19 cellular contexts compared by ENCODE assay signal in the genomic region with DNA sequence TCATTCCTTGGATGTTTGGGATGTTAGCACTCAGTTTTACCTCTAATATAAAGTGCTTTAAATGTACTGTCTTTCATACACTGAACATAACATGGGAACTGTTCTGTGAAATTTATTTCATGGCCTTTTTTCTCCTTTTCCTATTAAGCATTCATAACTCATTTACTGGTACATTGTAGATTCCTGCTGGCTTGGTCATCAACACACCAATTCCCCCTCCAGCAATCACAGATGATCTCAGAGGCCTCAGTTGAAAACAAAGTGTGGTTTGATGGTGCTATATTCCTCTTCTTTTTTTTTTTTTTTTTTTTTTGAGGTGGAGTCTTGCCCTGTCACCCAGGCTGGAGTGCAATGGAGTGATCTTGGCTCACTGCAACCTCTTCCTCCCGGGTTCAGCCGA.
A peak's percentile ranks its signal among the peaks of the same experiment; 100 is the strongest.
DNase-seq lines count a peak whose midpoint lies in the region; ATAC-seq and TF ChIP-seq lines count a peak whose summit lies in the region.
"Had no signal": no experiment of that assay in that cellular context is flagged by ENCODE, and none has a peak within 500 bp of the region (broad histone marks: within the 10 kb centered on the region; RNA-seq: fewer than 3 reads in every experiment).

No MANE protein-coding gene starts in this region.

- no peak overlapping the region for H3K4me3 Mint-ChIP-seq in activated T-helper 1 cell treated with anti-CD3 and anti-CD28 coated beads, Interleukin-12 subunit alpha, Interleukin-12 subunit beta, Interleukin-2, Interleukin-4 antibody, amounts not matched to agents 30 ng/mL and 10 ng/mL and 1 ng/mL, durations not matched to agents 14 hours and 24 hours and 36 hours
- H3K4me3 Mint-ChIP-seq: activated CD4-positive, alpha-beta T cell treated with anti-CD3 and anti-CD28 coated beads, Interleukin-2, amount 10 ng/mL, durations not matched to agents 24 days and 14 days; activated naive CD4-positive, alpha-beta T cell treated with anti-CD3 and anti-CD28 coated beads, Interleukin-2, amount 50 U/mL, for 24 hours; IgD-negative memory B cell; naive thymus-derived CD4-positive, alpha-beta T cell had no signal

- no peak overlapping the region for H3K27ac Mint-ChIP-seq in activated T-helper 1 cell treated with anti-CD3 and anti-CD28 coated beads, Interleukin-12 subunit alpha, Interleukin-12 subunit beta, Interleukin-2, Interleukin-4 antibody, amounts not matched to agents 30 ng/mL and 10 ng/mL and 1 ng/mL, durations not matched to agents 14 hours and 24 hours and 36 hours
- H3K27ac Mint-ChIP-seq: activated CD4-positive, alpha-beta T cell treated with anti-CD3 and anti-CD28 coated beads, Interleukin-2, amount 10 ng/mL, durations not matched to agents 24 days and 14 days; activated naive CD4-positive, alpha-beta T cell treated with anti-CD3 and anti-CD28 coated beads, Interleukin-2, amount 50 U/mL, for 24 hours; IgD-negative memory B cell; naive thymus-derived CD4-positive, alpha-beta T cell; progenitor cell of endocrine pancreas had no signal

- POLR2A ChIA-PET in HEK293T (lab: Yijun Ruan, JAX): no interaction called here

- BruUV-seq in mammary epithelial cell (replicated peaks; lab: Mats Ljungman, UMichigan): no TSS peak

- DNase-seq in HPDE6-E6E7 (ENCODE audit: extremely low spot score) (peak; percentile 34), mammary epithelial cell (peak; percentile 84), iris pigment epithelial cell (ENCODE audit: low read depth) (peak; percentile 88), GM20000 (ENCODE audit: low spot score) (no peak), HEK293T (ENCODE audit: extremely low spot score) (no peak), heart left ventricle (no peak)
- DNase-seq in activated T-helper 1 cell treated with anti-CD3 and anti-CD28 coated beads, Interleukin-12 subunit alpha, Interleukin-12 subunit beta, Interleukin-2, Interleukin-4 antibody, amounts not matched to agents 30 ng/mL and 10 ng/mL and 1 ng/mL, durations not matched to agents 14 hours and 24 hours and 36 hours (ENCODE audit: low spot score): no peak
- DNase-seq: activated CD4-positive, alpha-beta T cell treated with anti-CD3 and anti-CD28 coated beads, Interleukin-2, amount 10 ng/mL, durations not matched to agents 24 days and 14 days; cerebellar nuclear complex; naive thymus-derived CD4-positive, alpha-beta T cell; NCI-H1105 treated with DMSO at 0.1 percent for 48 hours; NCI-H2171 treated with DMSO at 0.1 percent for 48 hours; NK-92 treated with Interleukin-12 subunit alpha and Interleukin-12 subunit beta, amount 100 ng/mL, for 24 hours; SHP77; T1000 had no signal

- no CpG with 5 or more reads among the region's 2 CpGs for WGBS in mammary epithelial cell (ENCODE audit: low coverage, missing lambda C conversion rate)
- 76 to 92% (median 91%) methylated on average over 2 of the region's 2 CpGs for WGBS in heart left ventricle, 4 donors

- peaks cover 43% of the 10 kb centered on the region for H3K4me1 ChIP-seq in ACC112 (ENCODE audit: control insufficient read depth, insufficient read depth, low read length, unreplicated experiment)
- H3K4me1 ChIP-seq in mammary epithelial cell (ENCODE audit: insufficient read depth, low read length): peaks cover 23% of the 10 kb centered on the region
- no peaks in the 10 kb centered on the region for H3K4me1 ChIP-seq in heart left ventricle

- TF ChIP-seq POLR2A in heart left ventricle (IDR thresholded peaks at IDR 0.05): no peak

- H3K4me2 ChIP-seq in mammary epithelial cell (ENCODE audit: insufficient read depth, low read depth, low read length): peak overlapping the region; percentile 54

- H3K4me3 ChIP-seq in ACC112 (ENCODE audit: low read depth, low read length): no peak overlapping the region
- no peak overlapping the region for H3K4me3 ChIP-seq in mammary epithelial cell (replicated peaks in 1 of 3; ENCODE audit: insufficient read depth in 1 of 3, low read depth in 2 of 3, low read length in 3 of 3)
- H3K4me3 ChIP-seq in heart left ventricle: no peak overlapping the region

- ATAC-seq in heart left ventricle: no peak
- ATAC-seq: naive thymus-derived CD4-positive, alpha-beta T cell had no signal

- no peaks in the 10 kb centered on the region for H3K27me3 Mint-ChIP-seq in activated T-helper 1 cell treated with anti-CD3 and anti-CD28 coated beads, Interleukin-12 subunit alpha, Interleukin-12 subunit beta, Interleukin-2, Interleukin-4 antibody, amounts not matched to agents 30 ng/mL and 10 ng/mL and 1 ng/mL, durations not matched to agents 14 hours and 24 hours and 36 hours (ENCODE audit: insufficient read depth)
- H3K27me3 Mint-ChIP-seq: activated CD4-positive, alpha-beta T cell treated with anti-CD3 and anti-CD28 coated beads, Interleukin-2, amount 10 ng/mL, durations not matched to agents 24 days and 14 days; activated naive CD4-positive, alpha-beta T cell treated with anti-CD3 and anti-CD28 coated beads, Interleukin-2, amount 50 U/mL, for 24 hours; IgD-negative memory B cell; naive thymus-derived CD4-positive, alpha-beta T cell; progenitor cell of endocrine pancreas had no signal

- no peak overlapping the region for H2AFZ ChIP-seq in ACC112 (ENCODE audit: low read length, unreplicated experiment)
- H2AFZ ChIP-seq in mammary epithelial cell (ENCODE audit: low read depth, low read length): no peak overlapping the region

- H3K79me2 ChIP-seq in ACC112 (ENCODE audit: control insufficient read depth, insufficient read depth, low read length, unreplicated experiment) (no peaks in the 10 kb centered on the region), mammary epithelial cell (ENCODE audit: insufficient read depth, low read length) (no peaks in the 10 kb centered on the region)

- H3K9me3 ChIP-seq in mammary epithelial cell (replicated peaks; ENCODE audit: insufficient read depth, low read length) (no peaks in the 10 kb centered on the region), heart left ventricle (no peaks in the 10 kb centered on the region)

- in situ Hi-C loops in mammary epithelial cell (cut with MboI; ENCODE audit: low sequenced_read_pairs in 2 of 2): no loop called here

- intact Hi-C loops in mammary epithelial cell (cut with micrococcal nuclease): loop anchor here (5.0 kb wide), 1 partner anchor 33 kb away; no protein-coding TSS in a partner anchor
- intact Hi-C loops in activated T-helper 1 cell treated with anti-CD3 and anti-CD28 coated beads, Interleukin-12 subunit alpha, Interleukin-12 subunit beta, Interleukin-2, Interleukin-4 antibody, amounts not matched to agents 30 ng/mL and 10 ng/mL and 1 ng/mL, durations not matched to agents 14 hours and 24 hours and 36 hours (cut with micrococcal nuclease): no loop called here
- intact Hi-C loops in heart left ventricle (cut with DNase I): no loop called here

- no peaks in the 10 kb centered on the region for H4K20me1 ChIP-seq in mammary epithelial cell (ENCODE audit: insufficient read depth, low read length)

- H3K27ac ChIP-seq in ACC112 (ENCODE audit: low read depth, low read length) (peak overlapping the region; percentile 63), mammary epithelial cell (ENCODE audit: insufficient read depth, low read depth, low read length) (peak overlapping the region; percentile 24), heart left ventricle (no peak overlapping the region)

- no peaks in the 10 kb centered on the region for H3K4me1 Mint-ChIP-seq in activated T-helper 1 cell treated with anti-CD3 and anti-CD28 coated beads, Interleukin-12 subunit alpha, Interleukin-12 subunit beta, Interleukin-2, Interleukin-4 antibody, amounts not matched to agents 30 ng/mL and 10 ng/mL and 1 ng/mL, durations not matched to agents 14 hours and 24 hours and 36 hours (ENCODE audit: low read depth)
- H3K4me1 Mint-ChIP-seq: activated CD4-positive, alpha-beta T cell treated with anti-CD3 and anti-CD28 coated beads, Interleukin-2, amount 10 ng/mL, durations not matched to agents 24 days and 14 days; activated naive CD4-positive, alpha-beta T cell treated with anti-CD3 and anti-CD28 coated beads, Interleukin-2, amount 50 U/mL, for 24 hours; IgD-negative memory B cell; naive thymus-derived CD4-positive, alpha-beta T cell had no signal

- CTCF ChIA-PET in mammary epithelial cell (lab: Charles Lee; ENCODE audit: low non-redundant PET): no interaction called here
- CTCF ChIA-PET in HEK293T (lab: Yijun Ruan, JAX): no interaction called here

- no peak overlapping the region for H3K9ac ChIP-seq in mammary epithelial cell (ENCODE audit: insufficient read depth, low read length)

- H3K27me3 ChIP-seq in ACC112 (ENCODE audit: insufficient read depth, low read length) (no peaks in the 10 kb centered on the region), mammary epithelial cell (ENCODE audit: insufficient read depth, low read length) (no peaks in the 10 kb centered on the region), heart left ventricle (no peaks in the 10 kb centered on the region)

- H3K36me3 ChIP-seq in ACC112 (ENCODE audit: insufficient read depth, low read length) (no peaks in the 10 kb centered on the region), mammary epithelial cell (ENCODE audit: insufficient read depth, low read length) (no peaks in the 10 kb centered on the region), heart left ventricle (no peaks in the 10 kb centered on the region)

- no peaks in the 10 kb centered on the region for H3K36me3 Mint-ChIP-seq in activated T-helper 1 cell treated with anti-CD3 and anti-CD28 coated beads, Interleukin-12 subunit alpha, Interleukin-12 subunit beta, Interleukin-2, Interleukin-4 antibody, amounts not matched to agents 30 ng/mL and 10 ng/mL and 1 ng/mL, durations not matched to agents 14 hours and 24 hours and 36 hours (ENCODE audit: low read depth)
- H3K36me3 Mint-ChIP-seq: activated naive CD4-positive, alpha-beta T cell treated with anti-CD3 and anti-CD28 coated beads, Interleukin-2, amount 50 U/mL, for 24 hours; naive thymus-derived CD4-positive, alpha-beta T cell had no signal

- TF ChIP-seq CTCF in mammary epithelial cell (conservative IDR thresholded peaks at IDR 0.05 in 1 of 2, IDR thresholded peaks at IDR 0.05 in 1 of 2; ENCODE audit: extremely low read depth in 1 of 2, insufficient read depth in 1 of 2, low read depth in 1 of 2, low read length in 2 of 2) (no peak), GM20000 (IDR thresholded peaks at IDR 0.05; ENCODE audit: extremely low read depth, missing control alignments) (no peak), heart left ventricle (IDR thresholded peaks at IDR 0.05) (no peak)

- dilution Hi-C loops in mammary epithelial cell (cut with HindIII; ENCODE audit: low sequenced_read_pairs): no loop called here

- H3K9me3 Mint-ChIP-seq in activated T-helper 1 cell treated with anti-CD3 and anti-CD28 coated beads, Interleukin-12 subunit alpha, Interleukin-12 subunit beta, Interleukin-2, Interleukin-4 antibody, amounts not matched to agents 30 ng/mL and 10 ng/mL and 1 ng/mL, durations not matched to agents 14 hours and 24 hours and 36 hours: no peaks in the 10 kb centered on the region
- H3K9me3 Mint-ChIP-seq: activated CD4-positive, alpha-beta T cell treated with anti-CD3 and anti-CD28 coated beads, Interleukin-2, amount 10 ng/mL, durations not matched to agents 24 days and 14 days; activated naive CD4-positive, alpha-beta T cell treated with anti-CD3 and anti-CD28 coated beads, Interleukin-2, amount 50 U/mL, for 24 hours had no signal

TF ChIP-seq in HEK293T, 16 proteins besides CTCF, POLR2A, EP300 and RAD21 (continues in another document):
- no peak for TF ChIP-seq NFRKB (IDR thresholded peaks at IDR 0.05)
- no peak for TF ChIP-seq ELF4 (IDR thresholded peaks at IDR 0.05)
- TF ChIP-seq ARNT (IDR thresholded peaks at IDR 0.05): no peak
- no peak for TF ChIP-seq FOXA1 (IDR thresholded peaks at IDR 0.05)

Comparison
In these comparisons a context has a peak if more than half of its experiments do, and no peak if none do; other contexts are left out.
1. H3K27ac ChIP-seq: peak in ACC112 (single experiment) and mammary epithelial cell (single experiment); none in heart left ventricle (0 of 12).
2. DNase-seq: peak in HPDE6-E6E7 (single experiment), mammary epithelial cell (single experiment) and iris pigment epithelial cell (single experiment); none in activated T-helper 1 cell treated with anti-CD3 and anti-CD28 coated beads, Interleukin-12 subunit alpha, Interleukin-12 subunit beta, Interleukin-2, Interleukin-4 antibody, amounts not matched to agents 30 ng/mL and 10 ng/mL and 1 ng/mL, durations not matched to agents 14 hours and 24 hours and 36 hours (single experiment), GM20000 (single experiment), HEK293T (single experiment) and heart left ventricle (0 of 5).